Comparison of ENCODE assay signal across 15 cellular contexts in the genomic region with DNA sequence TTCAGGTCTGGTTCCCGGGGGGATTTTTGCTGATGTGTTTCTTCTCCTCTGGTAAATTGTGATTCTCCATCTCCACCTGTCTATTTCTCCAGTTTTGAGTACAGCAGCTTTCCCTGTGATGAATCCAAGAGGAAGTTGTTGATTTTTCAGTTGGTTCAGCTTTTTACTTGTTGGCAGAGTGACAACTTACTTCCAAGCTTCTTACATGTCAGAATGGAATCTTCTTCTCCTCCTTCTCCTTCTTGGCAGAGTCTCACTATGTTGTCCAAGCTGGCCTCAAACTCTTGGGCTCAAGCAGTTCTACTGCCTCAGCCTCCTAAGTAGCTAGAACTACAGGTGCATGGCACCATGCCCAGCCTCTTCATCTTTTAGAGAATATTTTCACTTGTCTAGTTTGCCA. TPM values are rescaled to one million over a fixed set of nuclear protein-coding genes. Genes with fewer than 3 reads are reported as not detected.
A peak's percentile ranks its signal among the peaks of the same experiment; 100 is the strongest.
DNase-seq lines count a peak whose midpoint lies in the region; FAIRE-seq and TF ChIP-seq lines count a peak whose summit lies in the region.
"Had no signal": no experiment of that assay in that cellular context is flagged by ENCODE, and none has a peak within 500 bp of the region (broad histone marks: within the 10 kb centered on the region; RNA-seq: fewer than 3 reads in every experiment).

No MANE protein-coding gene starts in this region.

- H3K27ac ChIP-seq in GM23248 (no peak overlapping the region), astrocyte (ENCODE audit: low read depth, low read length) (no peak overlapping the region), uterus (peak overlapping the region; percentile 47 to 64)
- H3K27ac ChIP-seq: HL-60 had no signal

- in situ Hi-C loops in GM23248 (cut with MboI) = no loop called here

- intact Hi-C loops in uterus (cut with DNase I; ENCODE audit: low total_unique reads) = no loop called here

- H3K36me3 Mint-ChIP-seq in astrocyte (ENCODE audit: low read depth, unreplicated experiment) = peaks cover 3% of the 10 kb centered on the region
- H3K36me3 Mint-ChIP-seq: CD8-positive, alpha-beta memory T cell had no signal

- no peak overlapping the region for H3K4me2 ChIP-seq in GM23248 (ENCODE audit: unreplicated experiment)
- H3K4me2 ChIP-seq in astrocyte (ENCODE audit: low read length) = no peak overlapping the region
- H3K4me2 ChIP-seq: GM23338 had no signal

- H3F3A ChIP-seq in GM23248 (ENCODE audit: insufficient read depth) = no peaks in the 10 kb centered on the region

- no peaks in the 10 kb centered on the region for H4K20me1 ChIP-seq in GM23248 (ENCODE audit: insufficient read depth)
- H4K20me1 ChIP-seq in astrocyte (ENCODE audit: insufficient read depth, low read length) = no peaks in the 10 kb centered on the region

- no peak overlapping the region for H3K27ac Mint-ChIP-seq in astrocyte (ENCODE audit: unreplicated experiment)
- H3K27ac Mint-ChIP-seq: GM23338 had no signal

- peaks cover 6% of the 10 kb centered on the region for H3K4me1 ChIP-seq in GM23248 (ENCODE audit: insufficient read depth)
- H3K4me1 ChIP-seq in astrocyte (ENCODE audit: insufficient read depth, low read length) = no peaks in the 10 kb centered on the region
- peaks cover 4 to 6% of the 10 kb centered on the region in 2 donors for H3K4me1 ChIP-seq in uterus

- FAIRE-seq in astrocyte (lab: Jason Lieb, UNC) = peak; percentile 63
- FAIRE-seq: GM12878 had no signal

- no peaks in the 10 kb centered on the region for H3K27me3 Mint-ChIP-seq in astrocyte (ENCODE audit: low read depth, unreplicated experiment)

- H3K36me3 ChIP-seq in GM23248 (ENCODE audit: low read depth) (no peaks in the 10 kb centered on the region), astrocyte (ENCODE audit: insufficient read depth, low read length) (no peaks in the 10 kb centered on the region), uterus (no peaks in the 10 kb centered on the region)

- H2AFZ ChIP-seq in GM23248 (no peak overlapping the region), astrocyte (ENCODE audit: low read depth, low read length) (no peak overlapping the region)
- H2AFZ ChIP-seq: GM23338 had no signal

- no peaks in the 10 kb centered on the region for H3K9me2 ChIP-seq in GM23248 (ENCODE audit: insufficient read depth)

- WGBS in GM23248 (ENCODE audit: low coverage in 1 of 2, low lambda C conversion rate in 2 of 2, missing lambda C conversion rate in 2 of 2), 2 experiments = 81 to 84% methylated on average over 1 of the region's 1 CpG

- H3K9me3 ChIP-seq in GM23248 (ENCODE audit: low read depth) = no peaks in the 10 kb centered on the region
- H3K9me3 ChIP-seq in astrocyte (ENCODE audit: insufficient read depth, low read depth, low read length) = peaks cover 3% of the 10 kb centered on the region
- H3K9me3 ChIP-seq in uterus = no peaks in the 10 kb centered on the region

- H3K4me1 Mint-ChIP-seq in astrocyte (ENCODE audit: low read depth, unreplicated experiment) = peaks cover 2% of the 10 kb centered on the region
- H3K4me1 Mint-ChIP-seq: CD8-positive, alpha-beta memory T cell; GM23338 had no signal

- H3K27me3 ChIP-seq in GM23248 (replicated peaks; ENCODE audit: insufficient read depth) = no peaks in the 10 kb centered on the region
- no peaks in the 10 kb centered on the region for H3K27me3 ChIP-seq in astrocyte (ENCODE audit: insufficient read depth, low read length)
- no peaks in the 10 kb centered on the region for H3K27me3 ChIP-seq in uterus

- H3K4me3 ChIP-seq in GM23248 (no peak overlapping the region), astrocyte (ENCODE audit: insufficient read depth, low read depth, low read length) (no peak overlapping the region), fibroblast of pulmonary artery (replicated peaks; ENCODE audit: low read depth, low read length) (no peak overlapping the region), uterus (no peak overlapping the region)
- H3K4me3 ChIP-seq: GM12878, GM23338 had no signal

- TF ChIP-seq POLR2A in uterus (IDR thresholded peaks at IDR 0.05) = no peak

- peak; percentile 79 for DNase-seq in GM23248
- peak; percentile 80 for DNase-seq in astrocyte (ENCODE audit: low read depth)
- DNase-seq in fibroblast of pulmonary artery (ENCODE audit: low read depth) = peak; percentile 60
- DNase-seq in uterus = peak in 1 of 2 donors; percentile 40
- DNase-seq in occipital lobe (lab: John Stamatoyannopoulos, UW) = no peak
- DNase-seq in NCI-H2029 treated with DMSO at 0.1 percent for 48 hours (lab: John Stamatoyannopoulos, UW) = no peak
- DNase-seq in activated T-cell treated with anti-CD3 and anti-CD28 coated beads for 4 hours = no peak
- DNase-seq: CD8-positive, alpha-beta memory T cell; KBM-7; NCI-H1092; NCI-H446; PC-3 had no signal

- no peak for TF ChIP-seq CTCF in astrocyte (IDR thresholded peaks at IDR 0.05; ENCODE audit: insufficient read depth, low read depth, low read length)
- no peak for TF ChIP-seq CTCF in fibroblast of pulmonary artery (IDR thresholded peaks at IDR 0.05; ENCODE audit: low read length, missing control alignments)
- TF ChIP-seq CTCF in uterus (IDR thresholded peaks at IDR 0.05) = no peak

- H3K79me2 ChIP-seq in GM23248 (ENCODE audit: insufficient read depth) (no peaks in the 10 kb centered on the region), astrocyte (ENCODE audit: insufficient read depth, low read length) (no peaks in the 10 kb centered on the region)

- peak overlapping the region; percentile 35 for H3K4me3 Mint-ChIP-seq in astrocyte (ENCODE audit: unreplicated experiment)
- H3K4me3 Mint-ChIP-seq: CD8-positive, alpha-beta memory T cell; GM23338 had no signal

- H3K9me3 Mint-ChIP-seq in astrocyte (ENCODE audit: unreplicated experiment) = peaks cover 4% of the 10 kb centered on the region
- H3K9me3 Mint-ChIP-seq: CD8-positive, alpha-beta memory T cell had no signal

- H3K9ac ChIP-seq in GM23248 (no peak overlapping the region), astrocyte (ENCODE audit: low read length) (no peak overlapping the region)

RNA-seq across cellular contexts. Expression of a gene that starts 33.4 kb away (rescaled TPM):
- total RNA-seq in GM23248 (2014; rRNA removed; shearing (Covaris generic)) = 0.32 TPM in 1 of 2 replicates, not detected in the other
- polyA plus RNA-seq in GM23248 (2016; fragmentation: Nextera tagmentation; extraction: Ambion mirVana) = 0.61 TPM in 1 of 2 replicates, not detected in the other
- total RNA-seq in astrocyte (18.3 and 28.2 TPM in 2 replicates), uterus (under 1 TPM in 2 of 4 donors, not detected in 2; 0.07 to 0.91 TPM), occipital lobe (not detected)
- total RNA-seq: CD8-positive, alpha-beta memory T cell had no signal
- polyA plus RNA-seq: CD8-positive, alpha-beta memory T cell had no signal

RNA-seq across cellular contexts. Expression of a gene that starts 39.4 kb away (rescaled TPM):
- 6,472 and 7,860 TPM in 2 replicates for total RNA-seq in GM23248 (2014; rRNA removed; shearing (Covaris generic))
- polyA plus RNA-seq in GM23248 (2016; fragmentation: Nextera tagmentation; extraction: Ambion mirVana) = 15,283 and 15,653 TPM in 2 replicates
- total RNA-seq in astrocyte = 12,796 and 18,656 TPM in 2 replicates
- 1,000 to 10,000 TPM in 1 of 4 donors, 100 to 1,000 TPM in 2, 10 to 100 TPM in 1; 59.4 to 4,880 (median 491) TPM for total RNA-seq in uterus
- 17.6 TPM for total RNA-seq in occipital lobe
- polyA plus RNA-seq: CD8-positive, alpha-beta memory T cell had no signal

Comparison
In these comparisons a context has a peak if more than half of its experiments do, and no peak if none do; other contexts are left out.
1. DNase-seq: peak in GM23248 (single experiment), astrocyte (single experiment) and fibroblast of pulmonary artery (single experiment); none in occipital lobe (single experiment), NCI-H2029 treated with DMSO at 0.1 percent for 48 hours (single experiment) and activated T-cell treated with anti-CD3 and anti-CD28 coated beads for 4 hours (single experiment).
2. H3K27ac ChIP-seq: peak in uterus (2 of 2); none in GM23248 (single experiment) and astrocyte (single experiment).
3. RNA of a gene that starts 33.4 kb away (total RNA-seq): 18.3 to 28.2 TPM in astrocyte; 0.32 TPM in GM23248, 0.07 to 0.91 TPM in uterus and not detected in occipital lobe (single experiment); every median in the first group is over 10 times any median in the second.